In the genomic region with DNA sequence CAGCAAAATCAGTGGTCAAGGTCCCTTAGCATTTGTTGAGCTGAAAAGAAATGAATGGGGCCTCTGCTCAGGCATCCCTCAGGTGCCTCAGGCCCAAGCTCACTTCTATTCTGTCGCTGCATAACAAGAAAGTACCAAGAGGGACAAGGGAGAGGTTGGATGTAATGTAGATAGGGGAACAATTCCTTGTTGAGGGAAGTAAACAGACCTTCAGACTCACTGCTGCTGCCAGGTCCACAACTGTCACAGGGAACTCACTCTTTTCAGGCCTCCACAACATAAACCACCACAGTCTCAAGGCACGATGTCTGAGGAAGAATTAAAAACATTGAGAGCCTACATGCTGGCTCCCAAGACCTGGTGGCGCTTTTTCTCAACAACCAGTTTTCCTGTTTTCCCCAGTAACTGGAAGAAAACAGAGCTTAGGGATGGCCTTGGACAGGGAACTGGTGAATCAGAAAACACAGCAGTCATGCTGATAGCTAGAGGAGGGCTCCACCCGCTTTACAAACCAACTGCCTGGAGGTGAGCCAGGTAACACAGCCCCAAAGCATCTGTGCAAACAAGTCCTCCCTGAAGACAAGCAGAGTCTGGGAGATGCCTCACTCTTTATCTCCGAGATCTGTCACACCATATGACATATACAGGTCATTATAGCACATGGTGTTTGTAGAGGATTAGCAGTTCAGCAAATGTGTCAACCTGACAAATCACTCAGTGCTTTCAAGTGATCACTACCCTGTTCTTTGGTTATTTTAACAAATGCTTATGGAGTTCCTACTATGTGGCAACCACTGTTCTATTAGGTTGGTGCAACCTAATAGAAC, we compare ENCODE assay signal across 1 cellular context.
TF ChIP-seq lines count a peak whose summit lies in the region.

No MANE protein-coding gene starts in this region.

TF ChIP-seq in HepG2, 621 proteins besides CTCF, POLR2A, EP300 and RAD21 (continues in another document):
- TF ChIP-seq ZNF7 (CRISPR knock-in tag; IDR thresholded peaks at IDR 0.05) (no peak), NR2F6 (IDR thresholded peaks at IDR 0.05) (peak; percentile 67), NR2F6 (CRISPR knock-in tag; IDR thresholded peaks at IDR 0.05) (no peak), HOXA9 (CRISPR knock-in tag; IDR thresholded peaks at IDR 0.05; ENCODE audit: borderline replicate concordance) (no peak), HDAC2 (CRISPR knock-in tag; IDR thresholded peaks at IDR 0.05) (peak; percentile 65), ZNF281 (CRISPR knock-in tag; IDR thresholded peaks at IDR 0.05; ENCODE audit: borderline replicate concordance) (no peak), POLR2AphosphoS2 (IDR thresholded peaks at IDR 0.05; ENCODE audit: low read depth, low read length) (no peak), ZFP37 (CRISPR knock-in tag; IDR thresholded peaks at IDR 0.05; ENCODE audit: borderline replicate concordance) (no peak), IRX3 (CRISPR knock-in tag; IDR thresholded peaks at IDR 0.05; ENCODE audit: borderline replicate concordance, low read depth) (no peak), GATA4 (IDR thresholded peaks at IDR 0.05; ENCODE audit: borderline replicate concordance, low read depth) (peak; percentile 64; the same call in 1 of the 2 replicates), RARA (CRISPR knock-in tag; IDR thresholded peaks at IDR 0.05) (peak; percentile 51), ZSCAN31 (CRISPR knock-in tag; IDR thresholded peaks at IDR 0.05; ENCODE audit: low read depth) (no peak), NR2F2 (IDR thresholded peaks at IDR 0.05; ENCODE audit: borderline replicate concordance, low read depth) (peak; percentile 58; the same call in 1 of the 2 replicates), ARID5B (CRISPR knock-in tag; IDR thresholded peaks at IDR 0.05) (peak; percentile 73), FOXA3 (CRISPR knock-in tag; IDR thresholded peaks at IDR 0.05) (peak; percentile 70), RXRA (CRISPR knock-in tag; IDR thresholded peaks at IDR 0.05) (peak; percentile 22; the same call in 1 of the 2 replicates), MTA3 (CRISPR knock-in tag; IDR thresholded peaks at IDR 0.05) (no peak), ZNF263 (CRISPR knock-in tag; IDR thresholded peaks at IDR 0.05) (peak; percentile 90), TP53 (CRISPR knock-in tag; conservative IDR thresholded peaks at IDR 0.05) (no peak), ZNF777 (CRISPR knock-in tag; IDR thresholded peaks at IDR 0.05) (no peak), FOXP1 (IDR thresholded peaks at IDR 0.05) (no peak), FOXP1 (CRISPR knock-in tag; IDR thresholded peaks at IDR 0.05) (peak; percentile 63), SALL1 (CRISPR knock-in tag; IDR thresholded peaks at IDR 0.05) (peak; percentile 33; the same call in 1 of the 2 replicates), YEATS2 (CRISPR knock-in tag; IDR thresholded peaks at IDR 0.05; ENCODE audit: borderline replicate concordance) (no peak), TBX2 (CRISPR knock-in tag; IDR thresholded peaks at IDR 0.05; ENCODE audit: borderline replicate concordance) (peak; percentile 90), ZNF609 (CRISPR knock-in tag; IDR thresholded peaks at IDR 0.05; ENCODE audit: borderline replicate concordance) (peak; percentile 89), FOXO1 (CRISPR knock-in tag; IDR thresholded peaks at IDR 0.05) (no peak), NFIC (IDR thresholded peaks at IDR 0.05; ENCODE audit: low read length) (peak; percentile 65), PITX1 (CRISPR knock-in tag; IDR thresholded peaks at IDR 0.05) (peak; percentile 99), ZNF543 (CRISPR knock-in tag; IDR thresholded peaks at IDR 0.05) (no peak)
- TF ChIP-seq, protein P1, sequence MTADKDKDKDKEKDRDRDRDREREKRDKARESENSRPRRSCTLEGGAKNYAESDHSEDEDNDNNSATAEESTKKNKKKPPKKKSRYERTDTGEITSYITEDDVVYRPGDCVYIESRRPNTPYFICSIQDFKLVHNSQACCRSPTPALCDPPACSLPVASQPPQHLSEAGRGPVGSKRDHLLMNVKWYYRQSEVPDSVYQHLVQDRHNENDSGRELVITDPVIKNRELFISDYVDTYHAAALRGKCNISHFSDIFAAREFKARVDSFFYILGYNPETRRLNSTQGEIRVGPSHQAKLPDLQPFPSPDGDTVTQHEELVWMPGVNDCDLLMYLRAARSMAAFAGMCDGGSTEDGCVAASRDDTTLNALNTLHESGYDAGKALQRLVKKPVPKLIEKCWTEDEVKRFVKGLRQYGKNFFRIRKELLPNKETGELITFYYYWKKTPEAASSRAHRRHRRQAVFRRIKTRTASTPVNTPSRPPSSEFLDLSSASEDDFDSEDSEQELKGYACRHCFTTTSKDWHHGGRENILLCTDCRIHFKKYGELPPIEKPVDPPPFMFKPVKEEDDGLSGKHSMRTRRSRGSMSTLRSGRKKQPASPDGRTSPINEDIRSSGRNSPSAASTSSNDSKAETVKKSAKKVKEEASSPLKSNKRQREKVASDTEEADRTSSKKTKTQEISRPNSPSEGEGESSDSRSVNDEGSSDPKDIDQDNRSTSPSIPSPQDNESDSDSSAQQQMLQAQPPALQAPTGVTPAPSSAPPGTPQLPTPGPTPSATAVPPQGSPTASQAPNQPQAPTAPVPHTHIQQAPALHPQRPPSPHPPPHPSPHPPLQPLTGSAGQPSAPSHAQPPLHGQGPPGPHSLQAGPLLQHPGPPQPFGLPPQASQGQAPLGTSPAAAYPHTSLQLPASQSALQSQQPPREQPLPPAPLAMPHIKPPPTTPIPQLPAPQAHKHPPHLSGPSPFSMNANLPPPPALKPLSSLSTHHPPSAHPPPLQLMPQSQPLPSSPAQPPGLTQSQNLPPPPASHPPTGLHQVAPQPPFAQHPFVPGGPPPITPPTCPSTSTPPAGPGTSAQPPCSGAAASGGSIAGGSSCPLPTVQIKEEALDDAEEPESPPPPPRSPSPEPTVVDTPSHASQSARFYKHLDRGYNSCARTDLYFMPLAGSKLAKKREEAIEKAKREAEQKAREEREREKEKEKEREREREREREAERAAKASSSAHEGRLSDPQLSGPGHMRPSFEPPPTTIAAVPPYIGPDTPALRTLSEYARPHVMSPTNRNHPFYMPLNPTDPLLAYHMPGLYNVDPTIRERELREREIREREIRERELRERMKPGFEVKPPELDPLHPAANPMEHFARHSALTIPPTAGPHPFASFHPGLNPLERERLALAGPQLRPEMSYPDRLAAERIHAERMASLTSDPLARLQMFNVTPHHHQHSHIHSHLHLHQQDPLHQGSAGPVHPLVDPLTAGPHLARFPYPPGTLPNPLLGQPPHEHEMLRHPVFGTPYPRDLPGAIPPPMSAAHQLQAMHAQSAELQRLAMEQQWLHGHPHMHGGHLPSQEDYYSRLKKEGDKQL (CRISPR knock-in tag; IDR thresholded peaks at IDR 0.05; ENCODE audit: low read depth) = peak; percentile 96; the same call in 1 of the 2 replicates
- TF ChIP-seq, protein P2, sequence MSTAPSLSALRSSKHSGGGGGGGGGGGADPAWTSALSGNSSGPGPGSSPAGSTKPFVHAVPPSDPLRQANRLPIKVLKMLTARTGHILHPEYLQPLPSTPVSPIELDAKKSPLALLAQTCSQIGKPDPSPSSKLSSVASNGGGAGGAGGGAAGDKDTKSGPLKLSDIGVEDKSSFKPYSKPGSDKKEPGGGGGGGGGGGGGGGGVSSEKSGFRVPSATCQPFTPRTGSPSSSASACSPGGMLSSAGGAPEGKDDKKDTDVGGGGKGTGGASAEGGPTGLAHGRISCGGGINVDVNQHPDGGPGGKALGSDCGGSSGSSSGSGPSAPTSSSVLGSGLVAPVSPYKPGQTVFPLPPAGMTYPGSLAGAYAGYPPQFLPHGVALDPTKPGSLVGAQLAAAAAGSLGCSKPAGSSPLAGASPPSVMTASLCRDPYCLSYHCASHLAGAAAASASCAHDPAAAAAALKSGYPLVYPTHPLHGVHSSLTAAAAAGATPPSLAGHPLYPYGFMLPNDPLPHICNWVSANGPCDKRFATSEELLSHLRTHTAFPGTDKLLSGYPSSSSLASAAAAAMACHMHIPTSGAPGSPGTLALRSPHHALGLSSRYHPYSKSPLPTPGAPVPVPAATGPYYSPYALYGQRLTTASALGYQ (CRISPR knock-in tag; IDR thresholded peaks at IDR 0.05) = peak; percentile 34; the same call in 1 of the 2 replicates
- TF ChIP-seq, protein P3, sequence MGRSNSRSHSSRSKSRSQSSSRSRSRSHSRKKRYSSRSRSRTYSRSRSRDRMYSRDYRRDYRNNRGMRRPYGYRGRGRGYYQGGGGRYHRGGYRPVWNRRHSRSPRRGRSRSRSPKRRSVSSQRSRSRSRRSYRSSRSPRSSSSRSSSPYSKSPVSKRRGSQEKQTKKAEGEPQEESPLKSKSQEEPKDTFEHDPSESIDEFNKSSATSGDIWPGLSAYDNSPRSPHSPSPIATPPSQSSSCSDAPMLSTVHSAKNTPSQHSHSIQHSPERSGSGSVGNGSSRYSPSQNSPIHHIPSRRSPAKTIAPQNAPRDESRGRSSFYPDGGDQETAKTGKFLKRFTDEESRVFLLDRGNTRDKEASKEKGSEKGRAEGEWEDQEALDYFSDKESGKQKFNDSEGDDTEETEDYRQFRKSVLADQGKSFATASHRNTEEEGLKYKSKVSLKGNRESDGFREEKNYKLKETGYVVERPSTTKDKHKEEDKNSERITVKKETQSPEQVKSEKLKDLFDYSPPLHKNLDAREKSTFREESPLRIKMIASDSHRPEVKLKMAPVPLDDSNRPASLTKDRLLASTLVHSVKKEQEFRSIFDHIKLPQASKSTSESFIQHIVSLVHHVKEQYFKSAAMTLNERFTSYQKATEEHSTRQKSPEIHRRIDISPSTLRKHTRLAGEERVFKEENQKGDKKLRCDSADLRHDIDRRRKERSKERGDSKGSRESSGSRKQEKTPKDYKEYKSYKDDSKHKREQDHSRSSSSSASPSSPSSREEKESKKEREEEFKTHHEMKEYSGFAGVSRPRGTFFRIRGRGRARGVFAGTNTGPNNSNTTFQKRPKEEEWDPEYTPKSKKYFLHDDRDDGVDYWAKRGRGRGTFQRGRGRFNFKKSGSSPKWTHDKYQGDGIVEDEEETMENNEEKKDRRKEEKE (IDR thresholded peaks at IDR 0.05) = no peak
